In genomic region chr5:1492757-1493156, GRCh38 we compare ENCODE assay signal across 22 cellular contexts. TPM values are rescaled to one million over a fixed set of nuclear protein-coding genes. Genes with fewer than 3 reads are reported as not detected.
DNase-seq lines count a peak whose midpoint lies in the region; ATAC-seq and TF ChIP-seq lines count a peak whose summit lies in the region.
"Had no signal": no experiment of that assay in that cellular context is flagged by ENCODE, and none has a peak within 500 bp of the region (broad histone marks: within the 10 kb centered on the region; RNA-seq: fewer than 3 reads in every experiment).

No MANE protein-coding gene starts in this region.

- TF ChIP-seq CTCF in NB4 (IDR thresholded peaks at IDR 0.05; ENCODE audit: low read depth, low read length) = no peak
- no peak for TF ChIP-seq CTCF in psoas muscle (IDR thresholded peaks at IDR 0.05)

- no peaks in the 10 kb centered on the region for H3K9me3 Mint-ChIP-seq in activated CD8-positive, alpha-beta memory T cell treated with anti-CD3 and anti-CD28 coated beads, Interleukin-2, amount 10 ng/mL, durations not matched to agents 7 days and 5 days (ENCODE audit: low read depth)
- H3K9me3 Mint-ChIP-seq in effector memory CD8-positive, alpha-beta T cell = no peaks in the 10 kb centered on the region
- H3K9me3 Mint-ChIP-seq: activated naive CD4-positive, alpha-beta T cell treated with anti-CD3 and anti-CD28 coated beads, Interleukin-2, amount 50 U/mL, for 72 hours; brain had no signal

- H3K4me1 Mint-ChIP-seq in activated CD8-positive, alpha-beta memory T cell treated with anti-CD3 and anti-CD28 coated beads, Interleukin-2, amount 10 ng/mL, durations not matched to agents 7 days and 5 days = peaks cover 87% of the 10 kb centered on the region
- H3K4me1 Mint-ChIP-seq in effector memory CD8-positive, alpha-beta T cell (ENCODE audit: low read depth in 2 of 2) = peaks cover 65 to 78% of the 10 kb centered on the region in 2 donors

- peaks cover 41% of the 10 kb centered on the region for H3K36me3 Mint-ChIP-seq in activated CD8-positive, alpha-beta memory T cell treated with anti-CD3 and anti-CD28 coated beads, Interleukin-2, amount 10 ng/mL, durations not matched to agents 7 days and 5 days
- peaks cover 84% of the 10 kb centered on the region for H3K36me3 Mint-ChIP-seq in effector memory CD8-positive, alpha-beta T cell (ENCODE audit: insufficient read depth)

- intact Hi-C loops in psoas muscle (cut with DNase I) = no loop called here

- no peak overlapping the region for H3K27ac Mint-ChIP-seq in activated CD8-positive, alpha-beta memory T cell treated with anti-CD3 and anti-CD28 coated beads, Interleukin-2, amount 10 ng/mL, durations not matched to agents 7 days and 5 days
- H3K27ac Mint-ChIP-seq in effector memory CD8-positive, alpha-beta T cell = peak overlapping the region; percentile 50 to 87

- no peak for ATAC-seq in activated CD8-positive, alpha-beta memory T cell treated with anti-CD3 and anti-CD28 coated beads, Interleukin-2, amount 10 ng/mL, durations not matched to agents 7 days and 5 days
- peak; percentile 35 for ATAC-seq in effector memory CD8-positive, alpha-beta T cell (replicated peaks)
- peak; percentile 4 for ATAC-seq in stimulated activated naive CD8-positive, alpha-beta T cell treated with anti-CD3 and anti-CD28 coated beads, Interleukin-15, Interleukin-2, amounts not matched to agents 100 U/mL and 50 U/mL, for 24 hours
- ATAC-seq in psoas muscle (no peak), HG03280 (IDR thresholded peaks at IDR 0.05; ENCODE audit: unreplicated experiment) (no peak)
- ATAC-seq: activated naive CD4-positive, alpha-beta T cell treated with anti-CD3 and anti-CD28 coated beads, Interleukin-2, amount 50 U/mL, for 72 hours; heart left ventricle had no signal

- no peaks in the 10 kb centered on the region for H3K27me3 ChIP-seq in psoas muscle (ENCODE audit: insufficient read depth in 3 of 3, low read length in 2 of 3)
- H3K27me3 ChIP-seq: heart left ventricle, sigmoid colon, upper lobe of left lung had no signal

- H3K4me1 ChIP-seq in psoas muscle = no peaks in the 10 kb centered on the region

- H3K27me3 Mint-ChIP-seq in activated CD8-positive, alpha-beta memory T cell treated with anti-CD3 and anti-CD28 coated beads, Interleukin-2, amount 10 ng/mL, durations not matched to agents 7 days and 5 days = no peaks in the 10 kb centered on the region
- no peaks in the 10 kb centered on the region for H3K27me3 Mint-ChIP-seq in effector memory CD8-positive, alpha-beta T cell
- H3K27me3 Mint-ChIP-seq: brain had no signal

- H3K9me3 ChIP-seq in psoas muscle = no peaks in the 10 kb centered on the region
- H3K9me3 ChIP-seq: heart left ventricle, sigmoid colon, upper lobe of left lung had no signal

- H3K36me3 ChIP-seq in psoas muscle (ENCODE audit: insufficient read depth in 1 of 2, low read depth in 1 of 2) = peaks cover 0 to 16% of the 10 kb centered on the region in 2 donors

- WGBS in psoas muscle, 3 donors = 85 to 90% (median 88%) methylated on average over 12 of the region's 12 CpGs

- H3K4me3 ChIP-seq in NB4 (ENCODE audit: low read depth, low read length) = peak overlapping the region; percentile 9
- H3K4me3 ChIP-seq in psoas muscle = no peak overlapping the region
- H3K4me3 ChIP-seq: coronary artery, heart left ventricle, sigmoid colon, upper lobe of left lung had no signal

- no peak overlapping the region for H3K27ac ChIP-seq in psoas muscle
- H3K27ac ChIP-seq: coronary artery, heart left ventricle, sigmoid colon, upper lobe of left lung had no signal

- TF ChIP-seq POLR2A in NB4 (IDR thresholded peaks at IDR 0.05; ENCODE audit: extremely low read depth, insufficient read length) = no peak

- CTCF ChIA-PET in activated CD8-positive, alpha-beta memory T cell treated with anti-CD3 and anti-CD28 coated beads, Interleukin-2, amount 10 ng/mL, durations not matched to agents 7 days and 5 days (lab: Charles Lee) = interaction anchor here (0.8 to 1.3 kb wide), 3 partner anchors 10 to 113 kb away, joined by 3 to 5 read pairs (median 4); no protein-coding TSS in a partner anchor

- peak overlapping the region; percentile 26 for H3K4me3 Mint-ChIP-seq in activated CD8-positive, alpha-beta memory T cell treated with anti-CD3 and anti-CD28 coated beads, Interleukin-2, amount 10 ng/mL, durations not matched to agents 7 days and 5 days
- H3K4me3 Mint-ChIP-seq in effector memory CD8-positive, alpha-beta T cell = peak overlapping the region; percentile 61 to 67
- H3K4me3 Mint-ChIP-seq: brain had no signal

- peak; percentile 73 for DNase-seq in activated CD8-positive, alpha-beta memory T cell treated with anti-CD3 and anti-CD28 coated beads, Interleukin-2, amount 10 ng/mL, durations not matched to agents 7 days and 5 days
- no peak for DNase-seq in activated CD8-positive, alpha-beta memory T cell treated with anti-CD3 and anti-CD28 coated beads for 24 hours
- DNase-seq in NB4 (ENCODE audit: low read depth) (peak; percentile 64), psoas muscle (no peak), NCI-H1436 (lab: John Stamatoyannopoulos, UW) (no peak)
- DNase-seq in effector memory CD8-positive, alpha-beta T cell = peak; percentile 34 to 49 (median 34)
- DNase-seq in stimulated activated naive CD8-positive, alpha-beta T cell treated with anti-CD3 and anti-CD28 coated beads, Interleukin-15, Interleukin-2, amounts not matched to agents 100 U/mL and 50 U/mL, for 24 hours = peak; percentile 51
- DNase-seq: activated CD4-positive, alpha-beta T cell treated with anti-CD3 and anti-CD28 coated beads for 1 hour; heart left ventricle; NCI-H1105 treated with DMSO at 0.1 percent for 48 hours; NCI-H524; sigmoid colon had no signal

RNA-seq across cellular contexts. Expression of gene LPCAT1, which starts 31.0 kb away (rescaled TPM):
- total RNA-seq in activated CD8-positive, alpha-beta memory T cell treated with anti-CD3 and anti-CD28 coated beads, Interleukin-2, amount 10 ng/mL, durations not matched to agents 7 days and 5 days = 10 to 100 TPM; 83.8 to 85.3 TPM
- 1 to 10 TPM; 4.7 to 6.2 (median 6.1) TPM for total RNA-seq in psoas muscle
- polyA plus RNA-seq in psoas muscle = 1 to 10 TPM; 2.4 to 4.2 (median 3.4) TPM

RNA-seq across cellular contexts. Expression of gene SLC6A3, which starts 47.5 kb away (rescaled TPM):
- total RNA-seq in activated CD8-positive, alpha-beta memory T cell treated with anti-CD3 and anti-CD28 coated beads, Interleukin-2, amount 10 ng/mL, durations not matched to agents 7 days and 5 days = under 1 TPM; 0.07 to 0.23 TPM
- not detected for total RNA-seq in psoas muscle
- polyA plus RNA-seq in psoas muscle = under 1 TPM in 2 of 3 donors, not detected in 1; under 0.01 to 0.01 TPM
- total RNA-seq: A172; activated naive CD4-positive, alpha-beta T cell treated with anti-CD3 and anti-CD28 coated beads, Interleukin-2, amount 50 U/mL, for 72 hours; HT-29; LHCN-M2; lower leg skin; sigmoid colon had no signal
- polyA plus RNA-seq: BJ had no signal

Comparison
In these comparisons a context has a peak if more than half of its experiments do, and no peak if none do; other contexts are left out.
1. DNase-seq: peak in activated CD8-positive, alpha-beta memory T cell treated with anti-CD3 and anti-CD28 coated beads, Interleukin-2, amount 10 ng/mL, durations not matched to agents 7 days and 5 days (single experiment), NB4 (single experiment), effector memory CD8-positive, alpha-beta T cell (3 of 3) and stimulated activated naive CD8-positive, alpha-beta T cell treated with anti-CD3 and anti-CD28 coated beads, Interleukin-15, Interleukin-2, amounts not matched to agents 100 U/mL and 50 U/mL, for 24 hours (single experiment); none in activated CD8-positive, alpha-beta memory T cell treated with anti-CD3 and anti-CD28 coated beads for 24 hours (single experiment), psoas muscle (0 of 2) and NCI-H1436 (single experiment).
2. ATAC-seq: peak in effector memory CD8-positive, alpha-beta T cell (single experiment) and stimulated activated naive CD8-positive, alpha-beta T cell treated with anti-CD3 and anti-CD28 coated beads, Interleukin-15, Interleukin-2, amounts not matched to agents 100 U/mL and 50 U/mL, for 24 hours (single experiment); none in activated CD8-positive, alpha-beta memory T cell treated with anti-CD3 and anti-CD28 coated beads, Interleukin-2, amount 10 ng/mL, durations not matched to agents 7 days and 5 days (single experiment), psoas muscle (0 of 4) and HG03280 (single experiment).
3. RNA of gene LPCAT1, which starts 31.0 kb away (total RNA-seq): 83.8 to 85.3 TPM in activated CD8-positive, alpha-beta memory T cell treated with anti-CD3 and anti-CD28 coated beads, Interleukin-2, amount 10 ng/mL, durations not matched to agents 7 days and 5 days; 4.7 to 6.2 TPM in psoas muscle; every median in the first group is over 10 times any median in the second.